ENCODE assay signal across 10 cellular contexts in genomic region chr17:78426293-78426879, GRCh38.
"Had no signal": no experiment of that assay in that cellular context is flagged by ENCODE, and none has a peak within 500 bp of the region (broad histone marks: within the 10 kb centered on the region; RNA-seq: fewer than 3 reads in every experiment).

No MANE protein-coding gene starts in this region.

- H3K9me3 ChIP-seq: ovary, tibial artery had no signal

- H3K36me3 ChIP-seq: ovary had no signal

- ATAC-seq: activated naive CD8-positive, alpha-beta T cell treated with anti-CD3 and anti-CD28 coated beads, Interleukin-2, amount 50 U/mL, for 24 hours; activated T-helper 17 cell treated with anti-CD3 and anti-CD28 coated beads, Interleukin-2, amount 50 U/mL, for 72 hours had no signal

- H3K27ac ChIP-seq: ovary, tibial artery had no signal

- H3K27me3 ChIP-seq: ovary, tibial artery had no signal

- H3K27ac Mint-ChIP-seq: activated CD4-positive, alpha-beta T cell treated with anti-CD3 and anti-CD28 coated beads, Interleukin-2, amount 10 ng/mL, durations not matched to agents 7 days and 5 days; activated naive CD4-positive, alpha-beta T cell treated with anti-CD3 and anti-CD28 coated beads for 36 hours; activated naive CD8-positive, alpha-beta T cell treated with anti-CD3 and anti-CD28 coated beads, Interleukin-2, amount 50 U/mL, for 24 hours; activated T-helper 17 cell treated with anti-CD3 and anti-CD28 coated beads, Interleukin-2, amount 50 U/mL, for 72 hours; nephron progenitor cell had no signal

- DNase-seq: activated CD4-positive, alpha-beta T cell treated with anti-CD3 and anti-CD28 coated beads, Interleukin-2, amount 10 ng/mL, durations not matched to agents 7 days and 5 days; activated CD4-positive, CD25-positive, alpha-beta regulatory T cell; activated naive CD4-positive, alpha-beta T cell treated with anti-CD3 and anti-CD28 coated beads for 36 hours; activated naive CD8-positive, alpha-beta T cell treated with anti-CD3 and anti-CD28 coated beads, Interleukin-2, amount 50 U/mL, for 24 hours; nephron progenitor cell; ovary; stimulated activated CD4-positive, alpha-beta T cell treated with anti-CD3 and anti-CD28 coated beads, Interleukin-1b, Interleukin-23, amount 100 ng/mL, for 48 hours; SW 1271; tibial artery had no signal

- H3K27me3 Mint-ChIP-seq: activated CD4-positive, alpha-beta T cell treated with anti-CD3 and anti-CD28 coated beads, Interleukin-2, amount 10 ng/mL, durations not matched to agents 7 days and 5 days; activated naive CD8-positive, alpha-beta T cell treated with anti-CD3 and anti-CD28 coated beads, Interleukin-2, amount 50 U/mL, for 24 hours; activated T-helper 17 cell treated with anti-CD3 and anti-CD28 coated beads, Interleukin-2, amount 50 U/mL, for 72 hours had no signal

- H3K4me3 Mint-ChIP-seq: activated CD4-positive, alpha-beta T cell treated with anti-CD3 and anti-CD28 coated beads, Interleukin-2, amount 10 ng/mL, durations not matched to agents 7 days and 5 days; activated naive CD4-positive, alpha-beta T cell treated with anti-CD3 and anti-CD28 coated beads for 36 hours; activated naive CD8-positive, alpha-beta T cell treated with anti-CD3 and anti-CD28 coated beads, Interleukin-2, amount 50 U/mL, for 24 hours; activated T-helper 17 cell treated with anti-CD3 and anti-CD28 coated beads, Interleukin-2, amount 50 U/mL, for 72 hours; nephron progenitor cell had no signal

- H3K4me3 ChIP-seq: ovary, tibial artery had no signal

- H3K9me3 Mint-ChIP-seq: activated CD4-positive, alpha-beta T cell treated with anti-CD3 and anti-CD28 coated beads, Interleukin-2, amount 10 ng/mL, durations not matched to agents 7 days and 5 days; activated naive CD4-positive, alpha-beta T cell treated with anti-CD3 and anti-CD28 coated beads for 36 hours; activated naive CD8-positive, alpha-beta T cell treated with anti-CD3 and anti-CD28 coated beads, Interleukin-2, amount 50 U/mL, for 24 hours; activated T-helper 17 cell treated with anti-CD3 and anti-CD28 coated beads, Interleukin-2, amount 50 U/mL, for 72 hours; nephron progenitor cell had no signal
